Comparison of ENCODE assay signal across 1 cellular context in genomic region chr15:74695597-74696397, GRCh38.
TF ChIP-seq lines count a peak whose summit lies in the region.

Gene EDC3, minus strand, starts transcription at chr15:74696024. Its CDS starts 20,900 bp downstream, at chr15:74675124.

TF ChIP-seq in A549, 52 proteins besides CTCF, POLR2A, EP300 and RAD21 (continued from another document):
- TF ChIP-seq ZSCAN20 (CRISPR knock-in tag; IDR thresholded peaks at IDR 0.05), result no peak
- TF ChIP-seq USF2 (IDR thresholded peaks at IDR 0.05), result no peak
- TF ChIP-seq ZFP36 (IDR thresholded peaks at IDR 0.05; ENCODE audit: borderline replicate concordance, partially characterized antibody), result no peak
- no peak for TF ChIP-seq CHD2 (IDR thresholded peaks at IDR 0.05; ENCODE audit: low read length, partially characterized antibody)
- peak; percentile 86; the same call in 1 of the 2 replicates for TF ChIP-seq PHF8 (IDR thresholded peaks at IDR 0.05; ENCODE audit: borderline replicate concordance, low read depth)
- TF ChIP-seq MAX (IDR thresholded peaks at IDR 0.05), result peak; percentile 48; the same call in 1 of the 2 replicates
- no peak for TF ChIP-seq MYC (IDR thresholded peaks at IDR 0.05; ENCODE audit: borderline replicate concordance, low read length)
- TF ChIP-seq HOXA7 (CRISPR knock-in tag; IDR thresholded peaks at IDR 0.05), result no peak
- no peak for TF ChIP-seq GATA3 (IDR thresholded peaks at IDR 0.05; ENCODE audit: borderline replicate concordance)
- TF ChIP-seq FOSB (CRISPR knock-in tag; IDR thresholded peaks at IDR 0.05), result no peak
